ENCODE assay signal across 23 cellular contexts in the genomic region with DNA sequence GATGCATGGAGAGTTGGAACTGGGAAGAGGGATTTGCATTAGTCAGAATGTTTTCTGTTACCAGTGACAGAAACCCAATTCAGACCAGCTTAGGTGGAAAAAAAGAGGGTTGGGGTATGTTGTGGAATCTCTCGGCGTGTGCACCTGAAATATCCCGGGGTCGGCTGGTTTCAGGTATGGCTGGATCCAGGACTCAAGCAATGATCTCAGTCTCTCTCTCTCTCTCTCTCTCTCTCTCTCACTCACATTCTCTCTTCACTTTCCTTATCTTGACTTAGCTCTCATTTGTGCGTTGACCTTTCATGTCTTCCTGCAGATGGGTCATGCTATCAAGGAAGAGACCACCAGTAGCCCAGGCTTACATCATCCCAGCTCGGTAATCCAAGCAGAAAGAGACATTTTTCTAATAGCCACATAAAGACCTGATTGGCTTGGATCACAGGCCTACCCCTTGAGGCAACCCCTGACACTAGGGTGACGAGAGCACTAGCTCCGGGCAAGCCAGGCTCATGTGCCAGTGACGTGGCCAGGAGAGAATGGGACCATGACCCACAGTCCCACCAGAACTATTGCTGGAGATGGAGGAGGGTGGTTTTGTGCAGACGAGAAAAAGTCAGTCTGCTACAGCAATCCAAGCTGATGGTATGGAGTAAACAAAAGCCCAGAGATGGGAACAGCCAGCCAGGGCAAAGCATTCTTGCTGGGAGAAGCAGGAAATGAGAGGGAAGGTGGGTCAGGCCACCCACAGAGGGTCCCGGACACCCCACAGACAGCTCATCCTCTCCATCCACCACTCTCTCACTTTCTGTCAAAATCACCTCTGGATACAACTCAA.
DNase-seq lines count a peak whose midpoint lies in the region; ATAC-seq lines count a peak whose summit lies in the region.
"Had no signal": no experiment of that assay in that cellular context is flagged by ENCODE, and none has a peak within 500 bp of the region (broad histone marks: within the 10 kb centered on the region; RNA-seq: fewer than 3 reads in every experiment).

No MANE protein-coding gene starts in this region.

- H3K9me3 ChIP-seq in right cardiac atrium (ENCODE audit: control insufficient read depth, low read length) = no peaks in the 10 kb centered on the region
- H3K9me3 ChIP-seq: SK-N-SH had no signal

- H3K27me3 Mint-ChIP-seq in T-helper 1 cell treated with Interleukin-12 subunit alpha and Interleukin-12 subunit beta and Interleukin-4 antibody, amounts not matched to agents 30 μg/mL and 1 μg/mL, for 36 hours (ENCODE audit: low read depth) = no peaks in the 10 kb centered on the region
- no peaks in the 10 kb centered on the region for H3K27me3 Mint-ChIP-seq in stimulated activated memory B cell treated with anti-CD40 and anti-IgM and Interleukin-4, amounts not matched to agents 10 μg/mL and 1 μg/mL and 100 μg/mL, for 72 hours
- H3K27me3 Mint-ChIP-seq: B cell, type B pancreatic cell had no signal

- no peak overlapping the region for H3K4me3 ChIP-seq in right cardiac atrium (ENCODE audit: low read length)
- H3K4me3 ChIP-seq: hepatocyte, left lung, neural progenitor cell, skin epidermis had no signal

- H3K4me1 Mint-ChIP-seq in T-helper 1 cell treated with Interleukin-12 subunit alpha and Interleukin-12 subunit beta and Interleukin-4 antibody, amounts not matched to agents 30 μg/mL and 1 μg/mL, for 36 hours (ENCODE audit: low read depth) = peaks cover 48% of the 10 kb centered on the region
- peaks cover 55% of the 10 kb centered on the region for H3K4me1 Mint-ChIP-seq in stimulated activated memory B cell treated with anti-CD40 and anti-IgM and Interleukin-4, amounts not matched to agents 10 μg/mL and 1 μg/mL and 100 μg/mL, for 72 hours

- no peaks in the 10 kb centered on the region for H3K27me3 ChIP-seq in right cardiac atrium (ENCODE audit: control insufficient read depth, insufficient read depth)
- H3K27me3 ChIP-seq: hepatocyte, left lung, neural progenitor cell had no signal

- WGBS in right cardiac atrium = 82% methylated on average over 11 of the region's 11 CpGs

- peaks cover 2% of the 10 kb centered on the region for H3K4me1 ChIP-seq in right cardiac atrium (ENCODE audit: control insufficient read depth, insufficient read depth, low read length)
- H3K4me1 ChIP-seq: neural progenitor cell had no signal

- no peak for ATAC-seq in right cardiac atrium
- ATAC-seq in stimulated activated memory B cell treated with anti-CD40 and anti-IgM and Interleukin-4, amounts not matched to agents 10 μg/mL and 1 μg/mL and 100 μg/mL, for 72 hours = no peak
- ATAC-seq: esophagus mucosa, left lung had no signal

- H3K4me3 Mint-ChIP-seq in T-helper 1 cell treated with Interleukin-12 subunit alpha and Interleukin-12 subunit beta and Interleukin-4 antibody, amounts not matched to agents 30 μg/mL and 1 μg/mL, for 36 hours = peak overlapping the region; percentile 26
- no peak overlapping the region for H3K4me3 Mint-ChIP-seq in stimulated activated memory B cell treated with anti-CD40 and anti-IgM and Interleukin-4, amounts not matched to agents 10 μg/mL and 1 μg/mL and 100 μg/mL, for 72 hours
- H3K4me3 Mint-ChIP-seq: B cell, neural progenitor cell, type B pancreatic cell had no signal

- no peak overlapping the region for H3K27ac ChIP-seq in right cardiac atrium (ENCODE audit: low read length)
- H3K27ac ChIP-seq: 22Rv1, hepatocyte, left lung, neural progenitor cell, skin epidermis had no signal

- DNase-seq in T-helper 1 cell (no peak), cardiac septum (ENCODE audit: low spot score) (peak; percentile 14), right cardiac atrium (no peak), brain pericyte (ENCODE audit: low read depth, low spot score) (peak; percentile 60), AG08396 (ENCODE audit: low spot score) (no peak)
- no peak for DNase-seq in stimulated activated CD4-positive, alpha-beta T cell treated with anti-CD3 and anti-CD28 coated beads, Interleukin-4, amount 100 ng/mL, for 4 hours
- DNase-seq: DMS79 treated with DMSO at 0.1 percent for 48 hours; effector memory CD4-positive, alpha-beta T cell; left lung; NCI-H1436 treated with DMSO at 0.1 percent for 48 hours; NCI-H2171 treated with DMSO at 0.1 percent for 48 hours; NCI-H526; SK-N-SH; T-helper 9 cell had no signal

- H3K27ac Mint-ChIP-seq in T-helper 1 cell treated with Interleukin-12 subunit alpha and Interleukin-12 subunit beta and Interleukin-4 antibody, amounts not matched to agents 30 μg/mL and 1 μg/mL, for 36 hours = peak overlapping the region; percentile 87
- peak overlapping the region; percentile 72 for H3K27ac Mint-ChIP-seq in stimulated activated memory B cell treated with anti-CD40 and anti-IgM and Interleukin-4, amounts not matched to agents 10 μg/mL and 1 μg/mL and 100 μg/mL, for 72 hours
- H3K27ac Mint-ChIP-seq: B cell, type B pancreatic cell had no signal

- intact Hi-C loops in cardiac septum (cut with DNase I) = loop anchor here (5.0 kb wide), 1 partner anchor 33 kb away; no protein-coding TSS in a partner anchor
- intact Hi-C loops in right cardiac atrium (cut with DNase I) = no loop called here

- H3K9me3 Mint-ChIP-seq in T-helper 1 cell treated with Interleukin-12 subunit alpha and Interleukin-12 subunit beta and Interleukin-4 antibody, amounts not matched to agents 30 μg/mL and 1 μg/mL, for 36 hours = peaks cover 19% of the 10 kb centered on the region
- H3K9me3 Mint-ChIP-seq in stimulated activated memory B cell treated with anti-CD40 and anti-IgM and Interleukin-4, amounts not matched to agents 10 μg/mL and 1 μg/mL and 100 μg/mL, for 72 hours = peaks cover 7% of the 10 kb centered on the region

- peaks cover 19% of the 10 kb centered on the region for H3K36me3 Mint-ChIP-seq in T-helper 1 cell treated with Interleukin-12 subunit alpha and Interleukin-12 subunit beta and Interleukin-4 antibody, amounts not matched to agents 30 μg/mL and 1 μg/mL, for 36 hours (ENCODE audit: low read depth)
- H3K36me3 Mint-ChIP-seq in stimulated activated memory B cell treated with anti-CD40 and anti-IgM and Interleukin-4, amounts not matched to agents 10 μg/mL and 1 μg/mL and 100 μg/mL, for 72 hours = peaks cover 10% of the 10 kb centered on the region
- H3K36me3 Mint-ChIP-seq: neural progenitor cell, type B pancreatic cell had no signal

Comparison
In these comparisons a context has a peak if more than half of its experiments do, and no peak if none do; other contexts are left out.
1. DNase-seq: peak in cardiac septum (single experiment) and brain pericyte (single experiment); none in T-helper 1 cell (0 of 5), right cardiac atrium (0 of 3), AG08396 (single experiment) and stimulated activated CD4-positive, alpha-beta T cell treated with anti-CD3 and anti-CD28 coated beads, Interleukin-4, amount 100 ng/mL, for 4 hours (0 of 2).